16 cellular contexts compared by ENCODE assay signal in genomic region chr4:77040856-77041576, GRCh38. TPM values are rescaled to one million over a fixed set of nuclear protein-coding genes. Genes with fewer than 3 reads are reported as not detected.
A peak's percentile ranks its signal among the peaks of the same experiment; 100 is the strongest.
DNase-seq lines count a peak whose midpoint lies in the region; ATAC-seq and TF ChIP-seq lines count a peak whose summit lies in the region.
"Had no signal": no experiment of that assay in that cellular context is flagged by ENCODE, and none has a peak within 500 bp of the region (broad histone marks: within the 10 kb centered on the region; RNA-seq: fewer than 3 reads in every experiment).

No MANE protein-coding gene starts in this region.

- ATAC-seq in mucosa of descending colon: peak; percentile 10
- ATAC-seq in HG02763 (IDR thresholded peaks at IDR 0.05; ENCODE audit: unreplicated experiment): no peak
- ATAC-seq: activated T-cell treated with anti-CD3 and anti-CD28 coated beads, Interleukin-2, amount 50 U/mL, for 4 hours; psoas muscle had no signal

- no peaks in the 10 kb centered on the region for H3K9me3 ChIP-seq in Caco-2
- H3K9me3 ChIP-seq in mucosa of descending colon: no peaks in the 10 kb centered on the region
- H3K9me3 ChIP-seq: psoas muscle, upper lobe of left lung had no signal

- H3K36me3 ChIP-seq in Caco-2 (ENCODE audit: control insufficient read depth, insufficient read depth, low read length): no peaks in the 10 kb centered on the region
- H3K36me3 ChIP-seq in mucosa of descending colon (ENCODE audit: low read depth): no peaks in the 10 kb centered on the region
- H3K36me3 ChIP-seq: upper lobe of left lung had no signal

- H3K4me3 ChIP-seq in Caco-2 (ENCODE audit: low read depth, low read length): no peak overlapping the region
- H3K4me3 ChIP-seq in mucosa of descending colon: no peak overlapping the region
- H3K4me3 ChIP-seq: psoas muscle, upper lobe of left lung had no signal

- peaks cover 24% of the 10 kb centered on the region for H3K36me3 Mint-ChIP-seq in Caco-2 (ENCODE audit: insufficient read depth, unreplicated experiment)
- H3K36me3 Mint-ChIP-seq in brain: peaks cover 32% of the 10 kb centered on the region

- POLR2A ChIA-PET in Caco-2 (lab: Charles Lee): no interaction called here

- no peak for DNase-seq in Caco-2
- DNase-seq in MV-4-11 (lab: John Stamatoyannopoulos, UW): peak; percentile 67
- DNase-seq in mucosa of descending colon: no peak
- no peak for DNase-seq in NCI-H226
- DNase-seq in UCSD-AML1 (lab: John Stamatoyannopoulos, UW; ENCODE audit: unreplicated experiment): no peak
- DNase-seq in HCEC 1CT: no peak
- DNase-seq: activated CD4-positive, alpha-beta T cell treated with anti-CD3 and anti-CD28 coated beads, Interleukin-2, amount 10 ng/mL, durations not matched to agents 24 days and 14 days; activated T-cell treated with anti-CD3 and anti-CD28 coated beads, Interleukin-2, amount 50 U/mL, for 4 hours; cortex of kidney; immature natural killer cell; NCI-H2081; psoas muscle; stimulated activated CD4-positive, alpha-beta T cell treated with anti-CD3 and anti-CD28 coated beads, Interleukin-2, amount 100 ng/mL, for 24 hours; upper lobe of left lung had no signal

- no TSS peak for BruUV-seq in Caco-2 (replicated peaks; lab: Mats Ljungman, UMichigan)

- H3K9me3 Mint-ChIP-seq in Caco-2 (ENCODE audit: unreplicated experiment): no peaks in the 10 kb centered on the region
- H3K9me3 Mint-ChIP-seq in brain: no peaks in the 10 kb centered on the region
- H3K9me3 Mint-ChIP-seq: activated CD4-positive, alpha-beta T cell treated with anti-CD3 and anti-CD28 coated beads, Interleukin-2, amount 10 ng/mL, durations not matched to agents 24 days and 14 days; activated T-cell treated with anti-CD3 and anti-CD28 coated beads, Interleukin-2, amount 50 U/mL, for 4 hours; immature natural killer cell had no signal

- no peaks in the 10 kb centered on the region for H3K27me3 ChIP-seq in Caco-2 (replicated peaks; ENCODE audit: control insufficient read depth, insufficient read depth, low read length)
- H3K27me3 ChIP-seq: upper lobe of left lung had no signal

- H3K4me1 ChIP-seq in Caco-2 (peaks cover 51% of the 10 kb centered on the region), mucosa of descending colon (ENCODE audit: low read depth) (peaks cover 9% of the 10 kb centered on the region)

- H3K27ac Mint-ChIP-seq in Caco-2 (ENCODE audit: unreplicated experiment) (no peak overlapping the region), brain (peak overlapping the region in 4 of 5 experiments; percentile 29 to 71 (median 48))
- H3K27ac Mint-ChIP-seq: activated CD4-positive, alpha-beta T cell treated with anti-CD3 and anti-CD28 coated beads, Interleukin-2, amount 10 ng/mL, durations not matched to agents 24 days and 14 days; immature natural killer cell had no signal

- intact Hi-C loops in Caco-2 (cut with micrococcal nuclease; ENCODE audit: unreplicated experiment): loop anchor here (5.0 to 10.0 kb wide), 2 partner anchors 189 to 276 kb away; no protein-coding TSS in a partner anchor
- intact Hi-C loops in mucosa of descending colon (cut with DNase I, micrococcal nuclease): no loop called here

- H3K4me1 Mint-ChIP-seq in Caco-2 (ENCODE audit: low read depth, unreplicated experiment) (peaks cover 18% of the 10 kb centered on the region), brain (peaks cover 33% of the 10 kb centered on the region)

- CTCF ChIA-PET in Caco-2 (lab: Charles Lee): interaction anchor here (0.7 kb wide), 1 partner anchor 264 kb away, joined by 3 read pairs; no protein-coding TSS in a partner anchor

- TF ChIP-seq CTCF in Caco-2 (IDR thresholded peaks at IDR 0.05; ENCODE audit: insufficient read depth in 1 of 2, low read depth in 1 of 2, low read length in 1 of 2, severe bottlenecking in 1 of 2, unreplicated experiment in 1 of 2) (no peak), brain (conservative IDR thresholded peaks at IDR 0.05) (no peak), mucosa of descending colon (IDR thresholded peaks at IDR 0.05) (no peak)

- H3K4me3 Mint-ChIP-seq in Caco-2 (ENCODE audit: unreplicated experiment) (peak overlapping the region; percentile 10), brain (no peak overlapping the region)
- H3K4me3 Mint-ChIP-seq: activated CD4-positive, alpha-beta T cell treated with anti-CD3 and anti-CD28 coated beads, Interleukin-2, amount 10 ng/mL, durations not matched to agents 24 days and 14 days; activated T-cell treated with anti-CD3 and anti-CD28 coated beads, Interleukin-2, amount 50 U/mL, for 4 hours; immature natural killer cell had no signal

- no peaks in the 10 kb centered on the region for H3K27me3 Mint-ChIP-seq in Caco-2 (ENCODE audit: insufficient read depth, unreplicated experiment)
- peaks cover 4% of the 10 kb centered on the region for H3K27me3 Mint-ChIP-seq in brain

RNA-seq across cellular contexts. Expression of gene CCNI, which starts 34.8 kb away (rescaled TPM):
- total RNA-seq in Caco-2 (2022) (153 and 164 TPM in 2 replicates), mucosa of descending colon (100 to 1,000 TPM; 175 to 323 (median 190) TPM)
- polyA plus RNA-seq in brain (ENCODE audit: insufficient read depth, low read depth, low replicate concordance): 439 TPM
